20 cellular contexts compared by ENCODE assay signal in the genomic region with DNA sequence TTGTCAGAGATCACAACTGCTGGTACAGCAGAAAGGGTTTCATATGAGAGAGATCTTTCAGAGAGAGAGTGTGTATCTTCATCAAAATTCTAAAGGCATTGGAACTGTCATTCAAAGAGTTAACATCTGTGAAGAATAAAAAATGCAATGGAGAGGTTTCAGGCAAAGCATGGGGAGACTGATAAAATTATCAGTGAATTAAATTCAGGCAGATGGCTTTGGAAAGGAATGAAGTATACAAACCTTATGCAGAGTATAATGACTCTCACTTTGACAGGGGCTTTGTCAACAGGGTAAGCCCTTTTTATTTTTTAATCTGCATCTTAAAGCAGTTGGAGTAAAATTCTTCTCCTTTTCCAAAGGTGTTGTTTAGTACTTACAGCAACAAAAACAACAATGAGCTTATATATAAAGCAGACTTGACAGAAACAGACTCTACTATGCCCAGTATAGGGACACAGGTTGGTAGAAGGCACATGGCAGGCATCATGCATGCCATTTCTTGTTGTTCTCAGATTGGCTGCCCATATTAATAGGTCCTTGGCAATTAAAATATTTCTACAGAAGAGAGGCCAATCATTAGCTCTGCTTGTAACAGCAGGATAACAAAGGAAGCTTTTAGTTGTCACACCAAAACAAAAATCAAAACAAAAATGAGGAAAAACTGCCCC. TPM values are rescaled to one million over a fixed set of nuclear protein-coding genes. Genes with fewer than 3 reads are reported as not detected.
"Had no signal": no experiment of that assay in that cellular context is flagged by ENCODE, and none has a peak within 500 bp of the region (broad histone marks: within the 10 kb centered on the region; RNA-seq: fewer than 3 reads in every experiment).

No MANE protein-coding gene starts in this region.

- H3K36me3 Mint-ChIP-seq: immature natural killer cell had no signal

- H3K4me3 Mint-ChIP-seq: activated T-helper 17 cell treated with anti-CD3 and anti-CD28 coated beads, Interleukin-2, amount 50 U/mL, for 72 hours; dendritic cell treated with granulocyte-macrophage colony-stimulating factor and Interleukin-4, amounts not matched to agents 40 ng/mL and 50 ng/mL, for 4 days; effector memory CD8-positive, alpha-beta T cell; immature natural killer cell; neural crest cell; stimulated activated naive CD8-positive, alpha-beta T cell treated with anti-CD3 and anti-CD28 coated beads, Interleukin-15, amount 100 ng/mL, for 72 hours had no signal

- H3K9me3 ChIP-seq: sigmoid colon had no signal

- H3K27ac Mint-ChIP-seq: activated T-helper 17 cell treated with anti-CD3 and anti-CD28 coated beads, Interleukin-2, amount 50 U/mL, for 72 hours; dendritic cell treated with granulocyte-macrophage colony-stimulating factor and Interleukin-4, amounts not matched to agents 40 ng/mL and 50 ng/mL, for 4 days; effector memory CD8-positive, alpha-beta T cell; immature natural killer cell; stimulated activated naive CD8-positive, alpha-beta T cell treated with anti-CD3 and anti-CD28 coated beads, Interleukin-15, amount 100 ng/mL, for 72 hours had no signal

- H3K4me1 ChIP-seq: heart left ventricle, sigmoid colon, spleen had no signal

- H3K27me3 Mint-ChIP-seq: dendritic cell treated with granulocyte-macrophage colony-stimulating factor and Interleukin-4, amounts not matched to agents 40 ng/mL and 50 ng/mL, for 4 days had no signal

- DNase-seq: activated CD4-positive, alpha-beta T cell treated with anti-CD3 and anti-CD28 coated beads for 1 hour; activated CD4-positive, alpha-beta T cell treated with anti-CD3 and anti-CD28 coated beads, Interleukin-2, amount 50 U/mL, for 4 hours; activated naive CD4-positive, alpha-beta T cell treated with Interleukin-2 at 50 U/mL for 16 hours; aorta; cerebellar nuclear complex; effector memory CD8-positive, alpha-beta T cell; heart left ventricle; immature natural killer cell; left colon; sigmoid colon; spleen; stimulated activated naive CD8-positive, alpha-beta T cell treated with anti-CD3 and anti-CD28 coated beads, Interleukin-15, amount 100 ng/mL, for 72 hours had no signal

- H3K4me1 Mint-ChIP-seq: activated T-helper 17 cell treated with anti-CD3 and anti-CD28 coated beads, Interleukin-2, amount 50 U/mL, for 72 hours; immature natural killer cell; stimulated activated naive CD8-positive, alpha-beta T cell treated with anti-CD3 and anti-CD28 coated beads, Interleukin-15, amount 100 ng/mL, for 72 hours had no signal

- H3K36me3 ChIP-seq: heart left ventricle, sigmoid colon, spleen had no signal

- ATAC-seq: activated T-helper 17 cell treated with anti-CD3 and anti-CD28 coated beads, Interleukin-2, amount 50 U/mL, for 72 hours; effector memory CD8-positive, alpha-beta T cell; heart left ventricle; left colon; stimulated activated naive CD8-positive, alpha-beta T cell treated with anti-CD3 and anti-CD28 coated beads, Interleukin-15, amount 100 ng/mL, for 72 hours had no signal

- H3K4me3 ChIP-seq: heart left ventricle, lung, sigmoid colon, spleen had no signal

- H3K9me3 Mint-ChIP-seq: activated T-helper 17 cell treated with anti-CD3 and anti-CD28 coated beads, Interleukin-2, amount 50 U/mL, for 72 hours; effector memory CD8-positive, alpha-beta T cell; neural crest cell had no signal

- H3K27me3 ChIP-seq: heart left ventricle, sigmoid colon had no signal

- H3K27ac ChIP-seq: heart left ventricle, sigmoid colon, spleen, VCaP had no signal

RNA-seq across cellular contexts. Expression of a gene that starts 54.9 kb away (rescaled TPM):
- total RNA-seq: activated T-helper 17 cell treated with anti-CD3 and anti-CD28 coated beads, Interleukin-2, amount 50 U/mL, for 72 hours; aorta; epithelial cell of proximal tubule; heart left ventricle; left colon; osteocyte; pulmonary artery endothelial cell; sigmoid colon; spleen had no signal
- polyA plus RNA-seq: aorta, heart left ventricle, immature natural killer cell, lung, sigmoid colon, spleen had no signal
